11 cellular contexts compared by ENCODE assay signal in the genomic region with DNA sequence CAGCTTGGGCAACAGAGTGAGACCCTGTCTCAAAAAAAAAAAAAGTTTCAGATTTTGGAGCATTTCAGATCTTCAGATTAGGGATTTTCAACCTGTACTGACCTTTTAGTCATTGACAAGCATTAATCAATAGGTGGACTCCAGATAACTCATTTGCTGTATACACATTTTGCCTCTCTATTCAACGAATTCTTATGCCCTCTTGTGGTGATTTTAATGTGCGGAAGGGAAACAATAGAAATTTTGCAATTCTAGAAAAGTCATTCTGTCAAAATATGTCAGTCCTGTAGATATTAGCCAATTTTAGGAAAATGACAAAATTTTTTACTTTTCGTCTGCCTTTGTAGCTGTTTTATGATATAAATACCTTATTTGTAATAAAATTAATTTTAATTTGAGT. TPM values are rescaled to one million over a fixed set of nuclear protein-coding genes. Genes with fewer than 3 reads are reported as not detected.
A peak's percentile ranks its signal among the peaks of the same experiment; 100 is the strongest.
DNase-seq lines count a peak whose midpoint lies in the region; ATAC-seq and TF ChIP-seq lines count a peak whose summit lies in the region.
"Had no signal": no experiment of that assay in that cellular context is flagged by ENCODE, and none has a peak within 500 bp of the region (broad histone marks: within the 10 kb centered on the region; RNA-seq: fewer than 3 reads in every experiment).

No MANE protein-coding gene starts in this region.

- H3K79me1 ChIP-seq in H9 (ENCODE audit: insufficient read depth, low read depth, low read length, poor library complexity, severe bottlenecking), result no peaks in the 10 kb centered on the region

- no peak for ATAC-seq in GM19023 (IDR thresholded peaks at IDR 0.05; ENCODE audit: unreplicated experiment)
- ATAC-seq: stimulated activated naive CD8-positive, alpha-beta T cell treated with anti-CD3 and anti-CD28 coated beads, Interleukin-15, amount 100 ng/mL, for 72 hours had no signal

- H3K27me3 ChIP-seq in H9 (ENCODE audit: insufficient read depth, low read length), result no peaks in the 10 kb centered on the region

- H4K5ac ChIP-seq in H9 (ENCODE audit: insufficient read length, low read depth, low read length), result no peak overlapping the region

- H4K20me1 ChIP-seq in H9 (ENCODE audit: control insufficient read depth, insufficient read depth, insufficient read length), result no peaks in the 10 kb centered on the region

- no peak overlapping the region for H2BK120ac ChIP-seq in H9 (ENCODE audit: low read depth, low read length, poor library complexity, severe bottlenecking)

- no peak overlapping the region for H3K18ac ChIP-seq in H9 (ENCODE audit: insufficient read length, low read depth, low read length)

- H3T11ph ChIP-seq in H9 (ENCODE audit: low read length), result no peak overlapping the region

- no peak overlapping the region for H4K8ac ChIP-seq in H9 (replicated peaks; ENCODE audit: insufficient read length, low read depth, low read length)

- peak; percentile 65 for TF ChIP-seq CTCF in H9 (conservative IDR thresholded peaks at IDR 0.05)

- no peak overlapping the region for H3K4me3 Mint-ChIP-seq in H9
- H3K4me3 Mint-ChIP-seq: stimulated activated naive CD8-positive, alpha-beta T cell treated with anti-CD3 and anti-CD28 coated beads, Interleukin-15, amount 100 ng/mL, for 72 hours had no signal

- H3K23ac ChIP-seq in H9 (ENCODE audit: insufficient read length, low read depth, low read length), result no peak overlapping the region

- no peak overlapping the region for H2BK5ac ChIP-seq in H9 (ENCODE audit: insufficient read length, low read length)

- no peaks in the 10 kb centered on the region for H3K36me3 Mint-ChIP-seq in H9 (ENCODE audit: insufficient read depth in 1 of 3, low read depth in 3 of 3)

- no peak overlapping the region for H3K27ac ChIP-seq in H9 (ENCODE audit: insufficient read length, low read depth, low read length)

- no peak overlapping the region for H2AFZ ChIP-seq in H9 (ENCODE audit: low read length)

- no peak overlapping the region for H2AK5ac ChIP-seq in H9 (ENCODE audit: insufficient read length, low read length)

- no peaks in the 10 kb centered on the region for H3K27me3 Mint-ChIP-seq in H9 (ENCODE audit: low read depth)
- H3K27me3 Mint-ChIP-seq: stimulated activated naive CD8-positive, alpha-beta T cell treated with anti-CD3 and anti-CD28 coated beads, Interleukin-15, amount 100 ng/mL, for 72 hours had no signal

- H2BK12ac ChIP-seq in H9 (ENCODE audit: insufficient read length, low read depth, low read length), result no peak overlapping the region

- no peaks in the 10 kb centered on the region for H3K23me2 ChIP-seq in H9 (ENCODE audit: insufficient read length, low read depth, low read length, poor library complexity, severe bottlenecking)

- no peak overlapping the region for H3K4me2 ChIP-seq in H9 (ENCODE audit: insufficient read depth, insufficient read length, low read length)

- whole genome bisulfite sequencing in H9 (ENCODE audit: extremely low coverage, insufficient read length, low lambda C conversion rate), result no CpG with 5 or more reads among the region's 3 CpGs

- H3K79me2 ChIP-seq in H9 (ENCODE audit: insufficient read depth, low read length), result no peaks in the 10 kb centered on the region

- no peak overlapping the region for H3K14ac ChIP-seq in H9 (ENCODE audit: insufficient read depth, low read length)

- DNase-seq in DMS53 treated with DMSO at 0.1 percent for 48 hours (lab: John Stamatoyannopoulos, UW; ENCODE audit: unreplicated experiment), result peak; percentile 10
- no peak for DNase-seq in H9
- DNase-seq in RKO (ENCODE audit: low spot score), result peak; percentile 59
- DNase-seq in hepatic stellate cell (ENCODE audit: low spot score), result peak; percentile 5
- no peak for DNase-seq in activated CD4-positive, alpha-beta T cell treated with anti-CD3 and anti-CD28 coated beads, Interleukin-2, amount 50 U/mL, for 1 hour
- no peak for DNase-seq in activated CD8-positive, alpha-beta memory T cell treated with anti-CD3 and anti-CD28 coated beads, Interleukin-2, amount 50 U/mL, for 4 hours
- no peak for DNase-seq in NCI-H1105 (lab: John Stamatoyannopoulos, UW)
- DNase-seq: amniotic stem cell; stimulated activated naive CD8-positive, alpha-beta T cell treated with anti-CD3 and anti-CD28 coated beads, Interleukin-15, amount 100 ng/mL, for 72 hours had no signal

- H3K4ac ChIP-seq in H9 (ENCODE audit: low read depth, low read length), result no peak overlapping the region

- no peaks in the 10 kb centered on the region; the same call in 1 of the 2 replicates for H3K4me1 ChIP-seq in H9 (ENCODE audit: insufficient read depth, low read length)

- H4K91ac ChIP-seq in H9 (ENCODE audit: insufficient read length, low read depth, low read length), result no peak overlapping the region

- no peak overlapping the region for H2BK15ac ChIP-seq in H9 (ENCODE audit: low read depth, low read length)

- H3K9ac ChIP-seq in H9 (ENCODE audit: extremely low read depth, insufficient read length, low read length), result no peak overlapping the region

- H3K9me3 Mint-ChIP-seq in H9, result no peaks in the 10 kb centered on the region; a peak in 1 of 5 replicates

- no peak overlapping the region for H3K27ac Mint-ChIP-seq in H9
- H3K27ac Mint-ChIP-seq: stimulated activated naive CD8-positive, alpha-beta T cell treated with anti-CD3 and anti-CD28 coated beads, Interleukin-15, amount 100 ng/mL, for 72 hours had no signal

- H3K4me1 Mint-ChIP-seq in H9, result peaks cover 0 to 3% of the 10 kb centered on the region in 2 experiments; a peak in 2 of 4 replicates
- H3K4me1 Mint-ChIP-seq: stimulated activated naive CD8-positive, alpha-beta T cell treated with anti-CD3 and anti-CD28 coated beads, Interleukin-15, amount 100 ng/mL, for 72 hours had no signal

- H3K9me3 ChIP-seq in H9 (ENCODE audit: control insufficient read depth, low read depth, low read length), result no peaks in the 10 kb centered on the region

- no peak overlapping the region for H3K56ac ChIP-seq in H9 (ENCODE audit: insufficient read length, low read depth, low read length)

- H2BK20ac ChIP-seq in H9 (ENCODE audit: low read depth, low read length, poor library complexity, severe bottlenecking), result no peak overlapping the region

RNA-seq across cellular contexts. Expression of a gene that starts 11.6 kb away (rescaled TPM):
- total RNA-seq in H9 (2021), result not detected in 2 replicates
- total RNA-seq: mononuclear cell had no signal

RNA-seq across cellular contexts. Expression of a gene that starts 27.6 kb away (rescaled TPM):
- not detected in 2 replicates for total RNA-seq in H9 (2021)

RNA-seq across cellular contexts. Expression of a gene that starts 28.9 kb away (rescaled TPM):
- total RNA-seq in H9 (2021), result not detected in 2 replicates
- total RNA-seq: mononuclear cell had no signal

RNA-seq across cellular contexts. Expression of a gene that starts 40.3 kb away (rescaled TPM):
- not detected in 2 replicates for total RNA-seq in H9 (2021)

Comparison
In these comparisons a context has a peak if more than half of its experiments do, and no peak if none do; other contexts are left out.
1. DNase-seq: peak in DMS53 treated with DMSO at 0.1 percent for 48 hours (single experiment), RKO (single experiment) and hepatic stellate cell (single experiment); none in H9 (single experiment), activated CD4-positive, alpha-beta T cell treated with anti-CD3 and anti-CD28 coated beads, Interleukin-2, amount 50 U/mL, for 1 hour (single experiment), activated CD8-positive, alpha-beta memory T cell treated with anti-CD3 and anti-CD28 coated beads, Interleukin-2, amount 50 U/mL, for 4 hours (single experiment) and NCI-H1105 (single experiment).